ENCODE assay signal across 27 cellular contexts in the genomic region with DNA sequence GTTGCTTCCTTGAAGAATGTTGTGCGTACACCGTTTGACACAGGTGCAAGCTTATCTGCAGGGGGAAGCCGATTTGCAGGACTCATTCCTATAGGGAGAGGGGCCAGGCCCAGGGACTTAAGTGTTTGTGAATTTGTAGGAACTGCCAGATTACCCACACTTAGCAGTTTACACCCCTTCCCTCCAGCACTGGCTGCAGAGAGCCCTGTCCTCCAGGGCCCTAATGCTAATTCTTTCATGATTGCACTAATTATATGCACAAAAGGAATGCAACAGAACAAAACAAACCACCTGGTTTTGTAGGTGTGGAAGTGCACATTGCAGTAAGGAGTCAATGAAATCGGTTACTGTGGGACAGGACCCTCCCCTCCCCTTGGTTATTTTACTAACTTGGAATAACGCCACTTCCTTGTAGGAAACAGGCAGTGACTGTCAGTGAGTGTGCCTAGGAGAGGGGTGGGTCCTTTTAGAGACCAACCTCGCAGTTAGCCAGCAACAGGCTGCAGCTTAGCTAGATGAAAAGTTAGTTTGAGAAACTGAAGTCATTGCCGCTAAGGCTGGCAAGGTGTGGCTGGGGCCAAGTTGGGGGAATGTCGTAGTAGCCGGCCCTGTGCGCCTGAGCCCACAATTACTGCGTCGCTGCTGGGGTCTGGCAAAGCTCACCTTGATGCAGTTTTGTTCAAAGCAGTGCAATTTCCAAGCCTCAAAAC.
DNase-seq lines count a peak whose midpoint lies in the region; ATAC-seq, FAIRE-seq and TF ChIP-seq lines count a peak whose summit lies in the region.
"Had no signal": no experiment of that assay in that cellular context is flagged by ENCODE, and none has a peak within 500 bp of the region (broad histone marks: within the 10 kb centered on the region; RNA-seq: fewer than 3 reads in every experiment).

No MANE protein-coding gene starts in this region.

- no peaks in the 10 kb centered on the region for H3K36me3 Mint-ChIP-seq in WTC11
- peaks cover 8% of the 10 kb centered on the region for H3K36me3 Mint-ChIP-seq in nephron progenitor cell (ENCODE audit: low read depth)
- no peaks in the 10 kb centered on the region for H3K36me3 Mint-ChIP-seq in activated naive CD8-positive, alpha-beta T cell treated with anti-CD3 and anti-CD28 coated beads, Interleukin-2, amount 50 U/mL, for 24 hours (ENCODE audit: low read depth)
- H3K36me3 Mint-ChIP-seq: activated CD4-positive, alpha-beta memory T cell treated with anti-CD3 and anti-CD28 coated beads for 36 hours; CD8-positive, alpha-beta T cell; natural killer cell; stimulated activated memory B cell treated with anti-CD40 and anti-IgM and Interleukin-4, amounts not matched to agents 10 μg/mL and 1 μg/mL and 100 μg/mL, for 72 hours had no signal

- H3K4me1 Mint-ChIP-seq in WTC11 (peaks cover 86% of the 10 kb centered on the region), nephron progenitor cell (peaks cover 79% of the 10 kb centered on the region)
- H3K4me1 Mint-ChIP-seq in activated naive CD8-positive, alpha-beta T cell treated with anti-CD3 and anti-CD28 coated beads, Interleukin-2, amount 50 U/mL, for 24 hours = peaks cover 18% of the 10 kb centered on the region

- H3K27ac ChIP-seq in A549 (peak overlapping the region; percentile 14 to 96; a peak in 4 of 6 replicates), HUES6 (ENCODE audit: low read depth, low read length) (0 out of 2 replicates have a peak overlapping the region, but pooled peaks have one; percentile 2)
- H3K27ac ChIP-seq in effector memory CD4-positive, alpha-beta T cell (ENCODE audit: insufficient read depth, low read length, poor library complexity, severe bottlenecking) = no peak overlapping the region

- H3K4me3 Mint-ChIP-seq in WTC11 (no peak overlapping the region), nephron progenitor cell (no peak overlapping the region)
- H3K4me3 Mint-ChIP-seq in activated naive CD8-positive, alpha-beta T cell treated with anti-CD3 and anti-CD28 coated beads, Interleukin-2, amount 50 U/mL, for 24 hours = no peak overlapping the region
- H3K4me3 Mint-ChIP-seq: activated CD4-positive, alpha-beta memory T cell treated with anti-CD3 and anti-CD28 coated beads for 36 hours; CD8-positive, alpha-beta T cell; endodermal cell; mesothelial cell of epicardium; natural killer cell; stimulated activated memory B cell treated with anti-CD40 and anti-IgM and Interleukin-4, amounts not matched to agents 10 μg/mL and 1 μg/mL and 100 μg/mL, for 72 hours had no signal

- no peak for TF ChIP-seq POLR2A in A549 (IDR thresholded peaks at IDR 0.05; ENCODE audit: low read length)

- H3K4me1 ChIP-seq in A549 = peaks cover 81% of the 10 kb centered on the region
- H3K4me1 ChIP-seq in HUES6 (ENCODE audit: control insufficient read depth, insufficient read depth, low read length) = peaks cover 60% of the 10 kb centered on the region
- peaks cover 11% of the 10 kb centered on the region for H3K4me1 ChIP-seq in BE2C
- no peaks in the 10 kb centered on the region for H3K4me1 ChIP-seq in effector memory CD4-positive, alpha-beta T cell (ENCODE audit: control insufficient read depth, insufficient read depth, low read length, poor library complexity, severe bottlenecking)

- no peaks in the 10 kb centered on the region for H3K27me3 Mint-ChIP-seq in WTC11 (ENCODE audit: low read depth)
- no peaks in the 10 kb centered on the region for H3K27me3 Mint-ChIP-seq in nephron progenitor cell (ENCODE audit: low read depth, poor library complexity)
- H3K27me3 Mint-ChIP-seq in activated naive CD8-positive, alpha-beta T cell treated with anti-CD3 and anti-CD28 coated beads, Interleukin-2, amount 50 U/mL, for 24 hours = no peaks in the 10 kb centered on the region
- H3K27me3 Mint-ChIP-seq: activated CD4-positive, alpha-beta memory T cell treated with anti-CD3 and anti-CD28 coated beads for 36 hours; stimulated activated memory B cell treated with anti-CD40 and anti-IgM and Interleukin-4, amounts not matched to agents 10 μg/mL and 1 μg/mL and 100 μg/mL, for 72 hours had no signal

- H3K9ac ChIP-seq in HUES6 (ENCODE audit: low read length) = no peak overlapping the region

- FAIRE-seq in A549 (lab: Jason Lieb, UNC) = no peak
- FAIRE-seq: GM18507, GM19239 had no signal

- H3K27me3 ChIP-seq in HUES6 (ENCODE audit: control insufficient read depth, insufficient read depth, low read length) (no peaks in the 10 kb centered on the region), BE2C (no peaks in the 10 kb centered on the region)
- no peaks in the 10 kb centered on the region for H3K27me3 ChIP-seq in effector memory CD4-positive, alpha-beta T cell (replicated peaks; ENCODE audit: control insufficient read depth, insufficient read depth, low read length, poor library complexity, severe bottlenecking)

- H3K27ac Mint-ChIP-seq in WTC11 = peak overlapping the region; percentile 88
- peak overlapping the region; percentile 42 for H3K27ac Mint-ChIP-seq in nephron progenitor cell
- H3K27ac Mint-ChIP-seq in activated naive CD8-positive, alpha-beta T cell treated with anti-CD3 and anti-CD28 coated beads, Interleukin-2, amount 50 U/mL, for 24 hours = no peak overlapping the region
- H3K27ac Mint-ChIP-seq: activated CD4-positive, alpha-beta memory T cell treated with anti-CD3 and anti-CD28 coated beads for 36 hours; CD8-positive, alpha-beta T cell; mesothelial cell of epicardium; natural killer cell; stimulated activated memory B cell treated with anti-CD40 and anti-IgM and Interleukin-4, amounts not matched to agents 10 μg/mL and 1 μg/mL and 100 μg/mL, for 72 hours had no signal

- POLR2A ChIA-PET in A549 (lab: Yijun Ruan, JAX) = no interaction called here
- POLR2A ChIA-PET in WTC11 (lab: Charles Lee) = no interaction called here

- H3K36me3 ChIP-seq in HUES6 (ENCODE audit: control insufficient read depth, insufficient read depth, low read length) = no peaks in the 10 kb centered on the region
- H3K36me3 ChIP-seq in BE2C = no peaks in the 10 kb centered on the region; the same call in 1 of the 2 replicates
- H3K36me3 ChIP-seq in effector memory CD4-positive, alpha-beta T cell (ENCODE audit: control insufficient read depth, insufficient read depth, low read length) = no peaks in the 10 kb centered on the region

- H3K9me3 Mint-ChIP-seq in WTC11 (no peaks in the 10 kb centered on the region), nephron progenitor cell (no peaks in the 10 kb centered on the region)
- H3K9me3 Mint-ChIP-seq in activated naive CD8-positive, alpha-beta T cell treated with anti-CD3 and anti-CD28 coated beads, Interleukin-2, amount 50 U/mL, for 24 hours = no peaks in the 10 kb centered on the region
- H3K9me3 Mint-ChIP-seq: activated CD4-positive, alpha-beta memory T cell treated with anti-CD3 and anti-CD28 coated beads for 36 hours; CD8-positive, alpha-beta T cell; endodermal cell; mesothelial cell of epicardium; natural killer cell; stimulated activated memory B cell treated with anti-CD40 and anti-IgM and Interleukin-4, amounts not matched to agents 10 μg/mL and 1 μg/mL and 100 μg/mL, for 72 hours had no signal

- ATAC-seq in A549 (no peak), WTC11 (peak; percentile 42)
- ATAC-seq in activated naive CD8-positive, alpha-beta T cell treated with anti-CD3 and anti-CD28 coated beads, Interleukin-2, amount 50 U/mL, for 24 hours = no peak
- ATAC-seq: CD8-positive, alpha-beta T cell; natural killer cell; SK-N-SH treated with all-trans-retinoic acid at 6 μM for 48 hours; stimulated activated memory B cell treated with anti-CD40 and anti-IgM and Interleukin-4, amounts not matched to agents 10 μg/mL and 1 μg/mL and 100 μg/mL, for 72 hours had no signal

- CTCF ChIA-PET in A549 (lab: Yijun Ruan, JAX) (interaction anchor here (0.7 to 1.0 kb wide), 2 partner anchors 15 to 21 kb away, joined by 3 to 4 read pairs; no protein-coding TSS in a partner anchor), WTC11 (lab: Charles Lee) (interaction anchor here (0.8 to 2.9 kb wide), 2 partner anchors 8 to 53 kb away, joined by 3 to 19 read pairs; no protein-coding TSS in a partner anchor)

- TF ChIP-seq EP300 in A549 (IDR thresholded peaks at IDR 0.05) = no peak

- 92% methylated on average over 12 of the region's 12 CpGs for WGBS in A549 (ENCODE audit: missing lambda C conversion rate)

- no peak overlapping the region for H3K4me2 ChIP-seq in A549

- H3K9me3 ChIP-seq in A549 (no peaks in the 10 kb centered on the region), HUES6 (ENCODE audit: control insufficient read depth, insufficient read depth, low read depth, low read length) (no peaks in the 10 kb centered on the region), BE2C (no peaks in the 10 kb centered on the region)
- no peaks in the 10 kb centered on the region for H3K9me3 ChIP-seq in effector memory CD4-positive, alpha-beta T cell (ENCODE audit: control insufficient read depth, low read length)

- TF ChIP-seq RAD21 in A549 (conservative IDR thresholded peaks at IDR 0.05 in 1 of 2, IDR thresholded peaks at IDR 0.05 in 1 of 2) = no peak

- no peak overlapping the region for H3K4me3 ChIP-seq in A549
- H3K4me3 ChIP-seq in HUES6 (ENCODE audit: low read depth, low read length) = no peak overlapping the region
- no peak overlapping the region for H3K4me3 ChIP-seq in BE2C (ENCODE audit: low read depth, low read length)
- H3K4me3 ChIP-seq in effector memory CD4-positive, alpha-beta T cell (ENCODE audit: insufficient read depth, low read depth, low read length, poor library complexity, severe bottlenecking) = no peak overlapping the region

- DNase-seq in A549 (ENCODE audit: low read depth in 1 of 2, low spot score in 1 of 2) (no peak), WTC11 (ENCODE audit: low spot score) (no peak), nephron progenitor cell (no peak), HUDEP-2 (lab: John Stamatoyannopoulos, UW; ENCODE audit: unreplicated experiment in 76 of 76) (no peak), BE2C (no peak)
- no peak for DNase-seq in activated naive CD8-positive, alpha-beta T cell treated with anti-CD3 and anti-CD28 coated beads, Interleukin-2, amount 50 U/mL, for 24 hours
- no peak for DNase-seq in effector memory CD4-positive, alpha-beta T cell
- DNase-seq: activated CD4-positive, alpha-beta memory T cell treated with anti-CD3 and anti-CD28 coated beads for 36 hours; activated CD4-positive, alpha-beta T cell treated with anti-CD3 and anti-CD28 coated beads for 1 hour; activated naive CD4-positive, alpha-beta T cell treated with Interleukin-2 at 50 U/mL for 16 hours; CD8-positive, alpha-beta T cell; central memory CD4-positive, alpha-beta T cell; DMS 273 treated with DMSO at 0.1 percent for 48 hours; EL; endodermal cell; GOT3; natural killer cell; NCI-H2029; NCI-H345; NCI-H748 treated with DMSO at 0.1 percent for 48 hours; T-helper 2 cell had no signal

- TF ChIP-seq CTCF in A549 (IDR thresholded peaks at IDR 0.05) (no peak), WTC11 (IDR thresholded peaks at IDR 0.05) (no peak), nephron progenitor cell (IDR thresholded peaks at IDR 0.05) (no peak), BE2C (IDR thresholded peaks at IDR 0.05; ENCODE audit: low read depth, low read length) (no peak)

TF ChIP-seq in A549, 52 proteins besides CTCF, POLR2A, EP300 and RAD21 (continues in another document):
- TF ChIP-seq ZC3H11A (IDR thresholded peaks at IDR 0.05) (no peak), PHF8 (IDR thresholded peaks at IDR 0.05; ENCODE audit: borderline replicate concordance, low read depth) (no peak)

TF ChIP-seq in WTC11, 78 proteins besides CTCF, POLR2A, EP300 and RAD21 (continues in another document):
- TF ChIP-seq CREB1 (CRISPR knock-in tag; IDR thresholded peaks at IDR 0.05) (no peak), NR1H2 (CRISPR knock-in tag; IDR thresholded peaks at IDR 0.05) (no peak), ZNF671 (CRISPR knock-in tag; IDR thresholded peaks at IDR 0.05) (no peak)
